ENCODE assay signal across 24 cellular contexts in the genomic region with DNA sequence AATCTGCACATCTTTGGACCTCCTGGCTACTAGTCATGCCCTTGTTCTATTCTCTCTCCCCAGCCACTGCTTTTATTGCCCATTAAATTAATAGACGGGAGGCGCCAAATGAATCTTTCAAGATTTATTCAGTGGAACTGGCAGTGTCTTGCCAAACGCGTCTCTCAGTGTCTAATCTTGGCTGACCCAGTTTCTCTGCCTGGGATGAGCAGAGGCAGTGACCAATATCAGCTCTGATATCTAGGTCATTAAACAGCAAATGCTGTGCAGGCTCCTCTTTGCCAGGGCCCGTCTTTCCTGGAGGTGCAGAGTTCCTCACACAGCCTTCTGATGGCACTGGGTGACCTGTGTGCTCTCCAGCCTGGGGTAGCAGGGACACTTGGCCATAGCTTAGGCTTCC.
"Had no signal": no experiment of that assay in that cellular context is flagged by ENCODE, and none has a peak within 500 bp of the region (broad histone marks: within the 10 kb centered on the region; RNA-seq: fewer than 3 reads in every experiment).

No MANE protein-coding gene starts in this region.

- H3K4me3 Mint-ChIP-seq: activated B cell treated with CpG ODN at 0.5 μM for 24 hours; activated CD4-positive, alpha-beta memory T cell treated with anti-CD3 and anti-CD28 coated beads for 36 hours; activated CD4-positive, alpha-beta T cell treated with anti-CD3 and anti-CD28 coated beads, Interleukin-2, amount 10 ng/mL, durations not matched to agents 24 days and 14 days; activated naive CD4-positive, alpha-beta T cell treated with anti-CD3 and anti-CD28 coated beads for 36 hours; activated naive CD8-positive, alpha-beta T cell; activated T-cell treated with anti-CD3 and anti-CD28 coated beads, Interleukin-2, amount 50 U/mL, for 4 hours; activated T-helper 17 cell treated with anti-CD3 and anti-CD28 coated beads, Interleukin-2, amount 50 U/mL, for 72 hours; T-helper 1 cell treated with Interleukin-12 subunit alpha and Interleukin-12 subunit beta and Interleukin-4 antibody, amounts not matched to agents 30 μg/mL and 1 μg/mL, for 36 hours had no signal

- ATAC-seq: activated T-cell treated with anti-CD3 and anti-CD28 coated beads, Interleukin-2, amount 50 U/mL, for 4 hours; activated T-helper 17 cell treated with anti-CD3 and anti-CD28 coated beads, Interleukin-2, amount 50 U/mL, for 72 hours; Panc1; Right ventricle myocardium inferior had no signal

- H3K9me3 Mint-ChIP-seq: activated B cell treated with CpG ODN at 0.5 μM for 24 hours; activated naive CD4-positive, alpha-beta T cell treated with anti-CD3 and anti-CD28 coated beads for 36 hours; activated T-helper 17 cell treated with anti-CD3 and anti-CD28 coated beads, Interleukin-2, amount 50 U/mL, for 72 hours had no signal

- H3K36me3 Mint-ChIP-seq: activated naive CD8-positive, alpha-beta T cell had no signal

- DNase-seq: activated B cell treated with CpG ODN at 0.5 μM for 24 hours; activated CD4-positive, alpha-beta memory T cell treated with anti-CD3 and anti-CD28 coated beads for 36 hours; activated CD4-positive, alpha-beta T cell treated with anti-CD3 and anti-CD28 coated beads for 1 hour; activated CD4-positive, alpha-beta T cell treated with anti-CD3 and anti-CD28 coated beads, Interleukin-2, amount 10 ng/mL, durations not matched to agents 24 days and 14 days; activated CD8-positive, alpha-beta memory T cell treated with anti-CD3 and anti-CD28 coated beads for 24 hours; activated gamma-delta T cell; activated naive CD4-positive, alpha-beta T cell treated with anti-CD3 and anti-CD28 coated beads for 36 hours; activated T-cell treated with anti-CD3 and anti-CD28 coated beads, Interleukin-2, amount 50 U/mL, for 4 hours; brain microvascular endothelial cell; MG63; NCI-H1105; NCI-H1436; NCI-H1694 treated with DMSO at 0.1 percent for 48 hours; NCI-H2029 treated with DMSO at 0.1 percent for 48 hours; NCI-H510A treated with DMSO at 0.1 percent for 48 hours; NCI-H69; NK-92 treated with Interleukin-12 subunit alpha and Interleukin-12 subunit beta, amount 100 ng/mL, for 24 hours; OCI-M1; RPMI8226 had no signal

- H3K27me3 Mint-ChIP-seq: activated B cell treated with CpG ODN at 0.5 μM for 24 hours; activated CD4-positive, alpha-beta memory T cell treated with anti-CD3 and anti-CD28 coated beads for 36 hours; activated CD4-positive, alpha-beta T cell treated with anti-CD3 and anti-CD28 coated beads, Interleukin-2, amount 10 ng/mL, durations not matched to agents 24 days and 14 days; activated T-helper 17 cell treated with anti-CD3 and anti-CD28 coated beads, Interleukin-2, amount 50 U/mL, for 72 hours had no signal

- H3K27ac Mint-ChIP-seq: activated B cell treated with CpG ODN at 0.5 μM for 24 hours; activated CD4-positive, alpha-beta memory T cell treated with anti-CD3 and anti-CD28 coated beads for 36 hours; activated CD4-positive, alpha-beta T cell treated with anti-CD3 and anti-CD28 coated beads, Interleukin-2, amount 10 ng/mL, durations not matched to agents 24 days and 14 days; activated naive CD4-positive, alpha-beta T cell treated with anti-CD3 and anti-CD28 coated beads for 36 hours; activated naive CD8-positive, alpha-beta T cell; activated T-helper 17 cell treated with anti-CD3 and anti-CD28 coated beads, Interleukin-2, amount 50 U/mL, for 72 hours; T-helper 1 cell treated with Interleukin-12 subunit alpha and Interleukin-12 subunit beta and Interleukin-4 antibody, amounts not matched to agents 30 μg/mL and 1 μg/mL, for 36 hours had no signal

- H3K4me1 Mint-ChIP-seq: activated B cell treated with CpG ODN at 0.5 μM for 24 hours had no signal
